ENCODE assay signal across 1 cellular context in the genomic region with DNA sequence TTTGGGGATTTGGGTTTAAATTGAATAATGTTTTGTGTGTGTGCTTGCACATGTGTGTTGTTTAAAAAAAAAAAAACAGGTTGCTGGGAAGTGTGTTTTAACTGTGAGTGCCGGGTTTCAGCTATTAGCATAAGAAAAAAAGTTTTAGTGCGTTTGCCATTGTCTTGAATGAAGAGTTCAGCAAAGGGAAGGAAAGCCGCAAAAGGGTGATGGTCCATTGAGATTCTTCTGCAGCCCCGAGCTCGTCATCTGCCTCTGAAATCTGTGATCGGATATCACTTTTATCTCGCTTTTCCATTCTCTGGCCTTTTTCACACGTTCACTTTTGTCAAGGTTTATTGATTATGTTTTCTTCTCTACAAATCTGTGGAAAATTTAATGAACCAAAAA.
A peak's percentile ranks its signal among the peaks of the same experiment; 100 is the strongest.
TF ChIP-seq lines count a peak whose summit lies in the region.

No MANE protein-coding gene starts in this region.

TF ChIP-seq in HEK293, 187 proteins besides CTCF, POLR2A, EP300 and RAD21:
- TF ChIP-seq ZNF558 (tag by site-specific recombination; IDR thresholded peaks at IDR 0.05), result no peak
- no peak for TF ChIP-seq BCL11A (tag by site-specific recombination; IDR thresholded peaks at IDR 0.05; ENCODE audit: low read depth)
- TF ChIP-seq ZFP69B (tag by site-specific recombination; IDR thresholded peaks at IDR 0.05), result no peak
- TF ChIP-seq ZNF664 (tag by site-specific recombination; IDR thresholded peaks at IDR 0.05), result no peak
- no peak for TF ChIP-seq ZNF670 (tag by site-specific recombination; IDR thresholded peaks at IDR 0.05; ENCODE audit: low read depth)
- TF ChIP-seq ZNF600 (tag by site-specific recombination; IDR thresholded peaks at IDR 0.05), result no peak
- no peak for TF ChIP-seq ZNF501 (tag by site-specific recombination; IDR thresholded peaks at IDR 0.05)
- TF ChIP-seq, protein P1, sequence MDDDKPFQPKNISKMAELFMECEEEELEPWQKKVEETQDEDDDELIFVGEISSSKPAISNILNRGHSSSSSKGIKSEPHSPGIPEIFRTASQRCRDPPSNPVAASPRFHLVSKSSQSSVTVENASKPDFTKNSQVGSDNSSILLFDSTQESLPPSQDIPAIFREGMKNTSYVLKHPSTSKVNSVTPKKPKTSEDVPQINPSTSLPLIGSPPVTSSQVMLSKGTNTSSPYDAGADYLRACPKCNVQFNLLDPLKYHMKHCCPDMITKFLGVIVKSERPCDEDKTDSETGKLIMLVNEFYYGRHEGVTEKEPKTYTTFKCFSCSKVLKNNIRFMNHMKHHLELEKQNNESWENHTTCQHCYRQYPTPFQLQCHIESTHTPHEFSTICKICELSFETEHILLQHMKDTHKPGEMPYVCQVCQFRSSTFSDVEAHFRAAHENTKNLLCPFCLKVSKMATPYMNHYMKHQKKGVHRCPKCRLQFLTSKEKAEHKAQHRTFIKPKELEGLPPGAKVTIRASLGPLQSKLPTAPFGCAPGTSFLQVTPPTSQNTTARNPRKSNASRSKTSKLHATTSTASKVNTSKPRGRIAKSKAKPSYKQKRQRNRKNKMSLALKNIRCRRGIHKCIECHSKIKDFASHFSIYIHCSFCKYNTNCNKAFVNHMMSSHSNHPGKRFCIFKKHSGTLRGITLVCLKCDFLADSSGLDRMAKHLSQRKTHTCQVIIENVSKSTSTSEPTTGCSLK (tag by site-specific recombination; IDR thresholded peaks at IDR 0.05), result no peak
- no peak for TF ChIP-seq ZBTB21 (tag by site-specific recombination; IDR thresholded peaks at IDR 0.05)
- 0 out of 2 replicates have a peak, but pooled peaks have one; percentile 38 for TF ChIP-seq PRDM1 (tag by site-specific recombination; IDR thresholded peaks at IDR 0.05)
- no peak for TF ChIP-seq ZNF544 (tag by site-specific recombination; IDR thresholded peaks at IDR 0.05)
- no peak for TF ChIP-seq ZNF529 (tag by site-specific recombination; IDR thresholded peaks at IDR 0.05; ENCODE audit: insufficient replicate concordance)
- no peak for TF ChIP-seq MZF1 (tag by site-specific recombination; IDR thresholded peaks at IDR 0.05; ENCODE audit: borderline replicate concordance)
- TF ChIP-seq, protein P2, sequence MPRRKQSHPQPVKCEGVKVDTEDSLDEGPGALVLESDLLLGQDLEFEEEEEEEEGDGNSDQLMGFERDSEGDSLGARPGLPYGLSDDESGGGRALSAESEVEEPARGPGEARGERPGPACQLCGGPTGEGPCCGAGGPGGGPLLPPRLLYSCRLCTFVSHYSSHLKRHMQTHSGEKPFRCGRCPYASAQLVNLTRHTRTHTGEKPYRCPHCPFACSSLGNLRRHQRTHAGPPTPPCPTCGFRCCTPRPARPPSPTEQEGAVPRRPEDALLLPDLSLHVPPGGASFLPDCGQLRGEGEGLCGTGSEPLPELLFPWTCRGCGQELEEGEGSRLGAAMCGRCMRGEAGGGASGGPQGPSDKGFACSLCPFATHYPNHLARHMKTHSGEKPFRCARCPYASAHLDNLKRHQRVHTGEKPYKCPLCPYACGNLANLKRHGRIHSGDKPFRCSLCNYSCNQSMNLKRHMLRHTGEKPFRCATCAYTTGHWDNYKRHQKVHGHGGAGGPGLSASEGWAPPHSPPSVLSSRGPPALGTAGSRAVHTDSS (tag by site-specific recombination; IDR thresholded peaks at IDR 0.05), result no peak
- peak; percentile 81 for TF ChIP-seq ZBTB17 (tag by site-specific recombination; IDR thresholded peaks at IDR 0.05)
- no peak for TF ChIP-seq ZBTB48 (tag by site-specific recombination; IDR thresholded peaks at IDR 0.05)
TF ChIP-seq in HEK293: peak in this region for 2.
